In the genomic region with DNA sequence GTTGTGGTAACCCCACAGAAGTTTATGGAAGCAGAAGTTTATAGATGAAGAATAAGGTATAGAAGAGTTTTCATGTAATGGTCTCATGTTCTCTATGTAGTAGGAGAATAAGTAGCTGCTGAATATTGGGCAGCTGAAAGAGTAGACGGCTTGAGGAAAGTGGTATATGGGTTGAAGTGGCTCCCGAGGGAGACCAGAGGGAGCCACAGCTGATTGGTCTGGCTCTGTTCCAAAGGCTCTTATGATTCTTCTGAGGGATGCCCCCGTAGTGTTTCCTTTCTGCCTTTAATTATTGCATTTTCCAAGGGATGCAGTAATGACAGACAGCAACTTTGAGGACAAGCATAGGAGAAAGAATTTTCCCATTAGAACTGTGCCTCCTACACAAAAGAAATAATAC, we compare ENCODE assay signal across 1 cellular context.
TF ChIP-seq lines count a peak whose summit lies in the region.

No MANE protein-coding gene starts in this region.

TF ChIP-seq in HEK293, 187 proteins besides CTCF, POLR2A, EP300 and RAD21 (continued from another document and continues in another):
- TF ChIP-seq, protein P1, sequence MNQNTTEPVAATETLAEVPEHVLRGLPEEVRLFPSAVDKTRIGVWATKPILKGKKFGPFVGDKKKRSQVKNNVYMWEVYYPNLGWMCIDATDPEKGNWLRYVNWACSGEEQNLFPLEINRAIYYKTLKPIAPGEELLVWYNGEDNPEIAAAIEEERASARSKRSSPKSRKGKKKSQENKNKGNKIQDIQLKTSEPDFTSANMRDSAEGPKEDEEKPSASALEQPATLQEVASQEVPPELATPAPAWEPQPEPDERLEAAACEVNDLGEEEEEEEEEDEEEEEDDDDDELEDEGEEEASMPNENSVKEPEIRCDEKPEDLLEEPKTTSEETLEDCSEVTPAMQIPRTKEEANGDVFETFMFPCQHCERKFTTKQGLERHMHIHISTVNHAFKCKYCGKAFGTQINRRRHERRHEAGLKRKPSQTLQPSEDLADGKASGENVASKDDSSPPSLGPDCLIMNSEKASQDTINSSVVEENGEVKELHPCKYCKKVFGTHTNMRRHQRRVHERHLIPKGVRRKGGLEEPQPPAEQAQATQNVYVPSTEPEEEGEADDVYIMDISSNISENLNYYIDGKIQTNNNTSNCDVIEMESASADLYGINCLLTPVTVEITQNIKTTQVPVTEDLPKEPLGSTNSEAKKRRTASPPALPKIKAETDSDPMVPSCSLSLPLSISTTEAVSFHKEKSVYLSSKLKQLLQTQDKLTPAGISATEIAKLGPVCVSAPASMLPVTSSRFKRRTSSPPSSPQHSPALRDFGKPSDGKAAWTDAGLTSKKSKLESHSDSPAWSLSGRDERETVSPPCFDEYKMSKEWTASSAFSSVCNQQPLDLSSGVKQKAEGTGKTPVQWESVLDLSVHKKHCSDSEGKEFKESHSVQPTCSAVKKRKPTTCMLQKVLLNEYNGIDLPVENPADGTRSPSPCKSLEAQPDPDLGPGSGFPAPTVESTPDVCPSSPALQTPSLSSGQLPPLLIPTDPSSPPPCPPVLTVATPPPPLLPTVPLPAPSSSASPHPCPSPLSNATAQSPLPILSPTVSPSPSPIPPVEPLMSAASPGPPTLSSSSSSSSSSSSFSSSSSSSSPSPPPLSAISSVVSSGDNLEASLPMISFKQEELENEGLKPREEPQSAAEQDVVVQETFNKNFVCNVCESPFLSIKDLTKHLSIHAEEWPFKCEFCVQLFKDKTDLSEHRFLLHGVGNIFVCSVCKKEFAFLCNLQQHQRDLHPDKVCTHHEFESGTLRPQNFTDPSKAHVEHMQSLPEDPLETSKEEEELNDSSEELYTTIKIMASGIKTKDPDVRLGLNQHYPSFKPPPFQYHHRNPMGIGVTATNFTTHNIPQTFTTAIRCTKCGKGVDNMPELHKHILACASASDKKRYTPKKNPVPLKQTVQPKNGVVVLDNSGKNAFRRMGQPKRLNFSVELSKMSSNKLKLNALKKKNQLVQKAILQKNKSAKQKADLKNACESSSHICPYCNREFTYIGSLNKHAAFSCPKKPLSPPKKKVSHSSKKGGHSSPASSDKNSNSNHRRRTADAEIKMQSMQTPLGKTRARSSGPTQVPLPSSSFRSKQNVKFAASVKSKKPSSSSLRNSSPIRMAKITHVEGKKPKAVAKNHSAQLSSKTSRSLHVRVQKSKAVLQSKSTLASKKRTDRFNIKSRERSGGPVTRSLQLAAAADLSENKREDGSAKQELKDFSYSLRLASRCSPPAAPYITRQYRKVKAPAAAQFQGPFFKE (tag by site-specific recombination; IDR thresholded peaks at IDR 0.05; ENCODE audit: borderline replicate concordance), result no peak
- peak; percentile 91 for TF ChIP-seq OSR2 (tag by site-specific recombination; IDR thresholded peaks at IDR 0.05)
- TF ChIP-seq, protein P2, sequence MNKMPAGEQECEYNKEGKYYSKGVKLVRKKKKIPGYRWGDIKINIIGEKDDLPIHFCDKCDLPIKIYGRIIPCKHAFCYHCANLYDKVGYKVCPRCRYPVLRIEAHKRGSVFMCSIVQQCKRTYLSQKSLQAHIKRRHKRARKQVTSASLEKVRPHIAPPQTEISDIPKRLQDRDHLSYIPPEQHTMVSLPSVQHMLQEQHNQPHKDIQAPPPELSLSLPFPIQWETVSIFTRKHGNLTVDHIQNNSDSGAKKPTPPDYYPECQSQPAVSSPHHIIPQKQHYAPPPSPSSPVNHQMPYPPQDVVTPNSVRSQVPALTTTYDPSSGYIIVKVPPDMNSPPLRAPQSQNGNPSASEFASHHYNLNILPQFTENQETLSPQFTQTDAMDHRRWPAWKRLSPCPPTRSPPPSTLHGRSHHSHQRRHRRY (tag by site-specific recombination; IDR thresholded peaks at IDR 0.05), result no peak
- no peak for TF ChIP-seq ZNF202 (tag by site-specific recombination; IDR thresholded peaks at IDR 0.05; ENCODE audit: borderline replicate concordance)
- no peak for TF ChIP-seq ZNF76 (tag by site-specific recombination; IDR thresholded peaks at IDR 0.05; ENCODE audit: borderline replicate concordance, low read depth)
- no peak for TF ChIP-seq ZNF707 (tag by site-specific recombination; IDR thresholded peaks at IDR 0.05)
- 0 out of 2 replicates have a peak, but pooled peaks have one; percentile 8 for TF ChIP-seq ZIC2 (tag by site-specific recombination; IDR thresholded peaks at IDR 0.05)
- TF ChIP-seq, protein P3, sequence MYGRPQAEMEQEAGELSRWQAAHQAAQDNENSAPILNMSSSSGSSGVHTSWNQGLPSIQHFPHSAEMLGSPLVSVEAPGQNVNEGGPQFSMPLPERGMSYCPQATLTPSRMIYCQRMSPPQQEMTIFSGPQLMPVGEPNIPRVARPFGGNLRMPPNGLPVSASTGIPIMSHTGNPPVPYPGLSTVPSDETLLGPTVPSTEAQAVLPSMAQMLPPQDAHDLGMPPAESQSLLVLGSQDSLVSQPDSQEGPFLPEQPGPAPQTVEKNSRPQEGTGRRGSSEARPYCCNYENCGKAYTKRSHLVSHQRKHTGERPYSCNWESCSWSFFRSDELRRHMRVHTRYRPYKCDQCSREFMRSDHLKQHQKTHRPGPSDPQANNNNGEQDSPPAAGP (tag by site-specific recombination; IDR thresholded peaks at IDR 0.05), result no peak
- TF ChIP-seq TRIM28 (IDR thresholded peaks at IDR 0.05; ENCODE audit: borderline replicate concordance, low read length), result no peak
- TF ChIP-seq ZNF585B (tag by site-specific recombination; IDR thresholded peaks at IDR 0.05), result no peak
- no peak for TF ChIP-seq KLF7 (tag by site-specific recombination; IDR thresholded peaks at IDR 0.05; ENCODE audit: borderline replicate concordance)
- no peak for TF ChIP-seq MYNN (tag by site-specific recombination; IDR thresholded peaks at IDR 0.05; ENCODE audit: borderline replicate concordance)
- no peak for TF ChIP-seq ZNF140 (tag by site-specific recombination; IDR thresholded peaks at IDR 0.05)
- peak; percentile 38; the same call in 1 of the 2 replicates for TF ChIP-seq ZNF341 (tag by site-specific recombination; IDR thresholded peaks at IDR 0.05; ENCODE audit: low read depth)
- TF ChIP-seq, protein P4, sequence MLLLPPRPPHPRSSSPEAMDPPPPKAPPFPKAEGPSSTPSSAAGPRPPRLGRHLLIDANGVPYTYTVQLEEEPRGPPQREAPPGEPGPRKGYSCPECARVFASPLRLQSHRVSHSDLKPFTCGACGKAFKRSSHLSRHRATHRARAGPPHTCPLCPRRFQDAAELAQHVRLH (tag by site-specific recombination; IDR thresholded peaks at IDR 0.05), result no peak
- no peak for TF ChIP-seq ZNF571 (tag by site-specific recombination; IDR thresholded peaks at IDR 0.05)
- TF ChIP-seq ZNF394 (tag by site-specific recombination; IDR thresholded peaks at IDR 0.05; ENCODE audit: borderline replicate concordance), result no peak
- no peak for TF ChIP-seq ZNF239 (tag by site-specific recombination; IDR thresholded peaks at IDR 0.05)
- 0 out of 2 replicates have a peak, but pooled peaks have one; percentile 31 for TF ChIP-seq GLIS1 (tag by site-specific recombination; IDR thresholded peaks at IDR 0.05)
- TF ChIP-seq ZNF354C (tag by site-specific recombination; IDR thresholded peaks at IDR 0.05; ENCODE audit: borderline replicate concordance, low read depth), result no peak
- no peak for TF ChIP-seq ZNF324 (tag by site-specific recombination; IDR thresholded peaks at IDR 0.05)
- no peak for TF ChIP-seq ZSCAN23 (tag by site-specific recombination; IDR thresholded peaks at IDR 0.05)
- TF ChIP-seq ZNF169 (tag by site-specific recombination; IDR thresholded peaks at IDR 0.05), result no peak
- no peak for TF ChIP-seq RBAK (tag by site-specific recombination; IDR thresholded peaks at IDR 0.05)
- TF ChIP-seq ZNF266 (tag by site-specific recombination; IDR thresholded peaks at IDR 0.05; ENCODE audit: low read depth), result no peak
- TF ChIP-seq ZNF623 (tag by site-specific recombination; IDR thresholded peaks at IDR 0.05), result no peak
- no peak for TF ChIP-seq ZBTB7A (tag by site-specific recombination; IDR thresholded peaks at IDR 0.05; ENCODE audit: low read depth)
- no peak for TF ChIP-seq YY2 (tag by site-specific recombination; IDR thresholded peaks at IDR 0.05)
- TF ChIP-seq, protein P5, sequence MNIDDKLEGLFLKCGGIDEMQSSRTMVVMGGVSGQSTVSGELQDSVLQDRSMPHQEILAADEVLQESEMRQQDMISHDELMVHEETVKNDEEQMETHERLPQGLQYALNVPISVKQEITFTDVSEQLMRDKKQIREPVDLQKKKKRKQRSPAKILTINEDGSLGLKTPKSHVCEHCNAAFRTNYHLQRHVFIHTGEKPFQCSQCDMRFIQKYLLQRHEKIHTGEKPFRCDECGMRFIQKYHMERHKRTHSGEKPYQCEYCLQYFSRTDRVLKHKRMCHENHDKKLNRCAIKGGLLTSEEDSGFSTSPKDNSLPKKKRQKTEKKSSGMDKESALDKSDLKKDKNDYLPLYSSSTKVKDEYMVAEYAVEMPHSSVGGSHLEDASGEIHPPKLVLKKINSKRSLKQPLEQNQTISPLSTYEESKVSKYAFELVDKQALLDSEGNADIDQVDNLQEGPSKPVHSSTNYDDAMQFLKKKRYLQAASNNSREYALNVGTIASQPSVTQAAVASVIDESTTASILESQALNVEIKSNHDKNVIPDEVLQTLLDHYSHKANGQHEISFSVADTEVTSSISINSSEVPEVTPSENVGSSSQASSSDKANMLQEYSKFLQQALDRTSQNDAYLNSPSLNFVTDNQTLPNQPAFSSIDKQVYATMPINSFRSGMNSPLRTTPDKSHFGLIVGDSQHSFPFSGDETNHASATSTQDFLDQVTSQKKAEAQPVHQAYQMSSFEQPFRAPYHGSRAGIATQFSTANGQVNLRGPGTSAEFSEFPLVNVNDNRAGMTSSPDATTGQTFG (tag by site-specific recombination; IDR thresholded peaks at IDR 0.05; ENCODE audit: borderline replicate concordance), result no peak
- no peak for TF ChIP-seq ZNF433 (tag by site-specific recombination; IDR thresholded peaks at IDR 0.05; ENCODE audit: low read depth)
- TF ChIP-seq, protein P6, sequence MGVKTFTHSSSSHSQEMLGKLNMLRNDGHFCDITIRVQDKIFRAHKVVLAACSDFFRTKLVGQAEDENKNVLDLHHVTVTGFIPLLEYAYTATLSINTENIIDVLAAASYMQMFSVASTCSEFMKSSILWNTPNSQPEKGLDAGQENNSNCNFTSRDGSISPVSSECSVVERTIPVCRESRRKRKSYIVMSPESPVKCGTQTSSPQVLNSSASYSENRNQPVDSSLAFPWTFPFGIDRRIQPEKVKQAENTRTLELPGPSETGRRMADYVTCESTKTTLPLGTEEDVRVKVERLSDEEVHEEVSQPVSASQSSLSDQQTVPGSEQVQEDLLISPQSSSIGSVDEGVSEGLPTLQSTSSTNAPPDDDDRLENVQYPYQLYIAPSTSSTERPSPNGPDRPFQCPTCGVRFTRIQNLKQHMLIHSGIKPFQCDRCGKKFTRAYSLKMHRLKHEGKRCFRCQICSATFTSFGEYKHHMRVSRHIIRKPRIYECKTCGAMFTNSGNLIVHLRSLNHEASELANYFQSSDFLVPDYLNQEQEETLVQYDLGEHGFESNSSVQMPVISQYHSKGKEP (tag by site-specific recombination; IDR thresholded peaks at IDR 0.05), result peak; percentile 28; the same call in 1 of the 2 replicates
- TF ChIP-seq, protein P7, sequence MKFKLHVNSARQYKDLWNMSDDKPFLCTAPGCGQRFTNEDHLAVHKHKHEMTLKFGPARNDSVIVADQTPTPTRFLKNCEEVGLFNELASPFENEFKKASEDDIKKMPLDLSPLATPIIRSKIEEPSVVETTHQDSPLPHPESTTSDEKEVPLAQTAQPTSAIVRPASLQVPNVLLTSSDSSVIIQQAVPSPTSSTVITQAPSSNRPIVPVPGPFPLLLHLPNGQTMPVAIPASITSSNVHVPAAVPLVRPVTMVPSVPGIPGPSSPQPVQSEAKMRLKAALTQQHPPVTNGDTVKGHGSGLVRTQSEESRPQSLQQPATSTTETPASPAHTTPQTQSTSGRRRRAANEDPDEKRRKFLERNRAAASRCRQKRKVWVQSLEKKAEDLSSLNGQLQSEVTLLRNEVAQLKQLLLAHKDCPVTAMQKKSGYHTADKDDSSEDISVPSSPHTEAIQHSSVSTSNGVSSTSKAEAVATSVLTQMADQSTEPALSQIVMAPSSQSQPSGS (tag by site-specific recombination; IDR thresholded peaks at IDR 0.05; ENCODE audit: low read depth), result no peak
- TF ChIP-seq FEZF1 (tag by site-specific recombination; IDR thresholded peaks at IDR 0.05), result no peak
- TF ChIP-seq, protein P8, sequence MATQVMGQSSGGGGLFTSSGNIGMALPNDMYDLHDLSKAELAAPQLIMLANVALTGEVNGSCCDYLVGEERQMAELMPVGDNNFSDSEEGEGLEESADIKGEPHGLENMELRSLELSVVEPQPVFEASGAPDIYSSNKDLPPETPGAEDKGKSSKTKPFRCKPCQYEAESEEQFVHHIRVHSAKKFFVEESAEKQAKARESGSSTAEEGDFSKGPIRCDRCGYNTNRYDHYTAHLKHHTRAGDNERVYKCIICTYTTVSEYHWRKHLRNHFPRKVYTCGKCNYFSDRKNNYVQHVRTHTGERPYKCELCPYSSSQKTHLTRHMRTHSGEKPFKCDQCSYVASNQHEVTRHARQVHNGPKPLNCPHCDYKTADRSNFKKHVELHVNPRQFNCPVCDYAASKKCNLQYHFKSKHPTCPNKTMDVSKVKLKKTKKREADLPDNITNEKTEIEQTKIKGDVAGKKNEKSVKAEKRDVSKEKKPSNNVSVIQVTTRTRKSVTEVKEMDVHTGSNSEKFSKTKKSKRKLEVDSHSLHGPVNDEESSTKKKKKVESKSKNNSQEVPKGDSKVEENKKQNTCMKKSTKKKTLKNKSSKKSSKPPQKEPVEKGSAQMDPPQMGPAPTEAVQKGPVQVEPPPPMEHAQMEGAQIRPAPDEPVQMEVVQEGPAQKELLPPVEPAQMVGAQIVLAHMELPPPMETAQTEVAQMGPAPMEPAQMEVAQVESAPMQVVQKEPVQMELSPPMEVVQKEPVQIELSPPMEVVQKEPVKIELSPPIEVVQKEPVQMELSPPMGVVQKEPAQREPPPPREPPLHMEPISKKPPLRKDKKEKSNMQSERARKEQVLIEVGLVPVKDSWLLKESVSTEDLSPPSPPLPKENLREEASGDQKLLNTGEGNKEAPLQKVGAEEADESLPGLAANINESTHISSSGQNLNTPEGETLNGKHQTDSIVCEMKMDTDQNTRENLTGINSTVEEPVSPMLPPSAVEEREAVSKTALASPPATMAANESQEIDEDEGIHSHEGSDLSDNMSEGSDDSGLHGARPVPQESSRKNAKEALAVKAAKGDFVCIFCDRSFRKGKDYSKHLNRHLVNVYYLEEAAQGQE (tag by site-specific recombination; IDR thresholded peaks at IDR 0.05), result no peak
- TF ChIP-seq ZNF621 (tag by site-specific recombination; IDR thresholded peaks at IDR 0.05), result no peak
- TF ChIP-seq ZNF302 (tag by site-specific recombination; IDR thresholded peaks at IDR 0.05; ENCODE audit: low read depth), result no peak
- TF ChIP-seq, protein P9, sequence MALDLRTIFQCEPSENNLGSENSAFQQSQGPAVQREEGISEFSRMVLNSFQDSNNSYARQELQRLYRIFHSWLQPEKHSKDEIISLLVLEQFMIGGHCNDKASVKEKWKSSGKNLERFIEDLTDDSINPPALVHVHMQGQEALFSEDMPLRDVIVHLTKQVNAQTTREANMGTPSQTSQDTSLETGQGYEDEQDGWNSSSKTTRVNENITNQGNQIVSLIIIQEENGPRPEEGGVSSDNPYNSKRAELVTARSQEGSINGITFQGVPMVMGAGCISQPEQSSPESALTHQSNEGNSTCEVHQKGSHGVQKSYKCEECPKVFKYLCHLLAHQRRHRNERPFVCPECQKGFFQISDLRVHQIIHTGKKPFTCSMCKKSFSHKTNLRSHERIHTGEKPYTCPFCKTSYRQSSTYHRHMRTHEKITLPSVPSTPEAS (tag by site-specific recombination; IDR thresholded peaks at IDR 0.05), result no peak
- peak; percentile 21; the same call in 1 of the 2 replicates for TF ChIP-seq MZF1 (tag by site-specific recombination; IDR thresholded peaks at IDR 0.05; ENCODE audit: borderline replicate concordance)
- TF ChIP-seq SP2 (tag by site-specific recombination; IDR thresholded peaks at IDR 0.05), result no peak
- TF ChIP-seq ZFP37 (tag by site-specific recombination; IDR thresholded peaks at IDR 0.05), result no peak
- no peak for TF ChIP-seq ZNF792 (tag by site-specific recombination; IDR thresholded peaks at IDR 0.05)
- TF ChIP-seq SP3 (tag by site-specific recombination; IDR thresholded peaks at IDR 0.05), result no peak
- no peak for TF ChIP-seq ZNF548 (tag by site-specific recombination; IDR thresholded peaks at IDR 0.05)
